12 cellular contexts compared by ENCODE assay signal in genomic region chr3:127262533-127262932, GRCh38. TPM values are rescaled to one million over a fixed set of nuclear protein-coding genes. Genes with fewer than 3 reads are reported as not detected.
"Had no signal": no experiment of that assay in that cellular context is flagged by ENCODE, and none has a peak within 500 bp of the region (broad histone marks: within the 10 kb centered on the region; RNA-seq: fewer than 3 reads in every experiment).

No MANE protein-coding gene starts in this region.

- H3K36me3 ChIP-seq: HAP-1 had no signal

- H3K27me3 Mint-ChIP-seq: IgD-negative memory B cell had no signal

- DNase-seq: GM23248, GOT3, H7, HFFc6, KBM-7 had no signal

- H3K9me3 Mint-ChIP-seq: HFFc6, IgD-negative memory B cell had no signal

- H2AFZ ChIP-seq: GM23248 had no signal

- H3K4me1 ChIP-seq: HAP-1 had no signal

- H3K27ac ChIP-seq: GM23248, HL-60 had no signal

- H3K27ac Mint-ChIP-seq: HFFc6, IgD-negative memory B cell had no signal

- H3K9ac ChIP-seq: GM23248 had no signal

- H3K9me3 ChIP-seq: HAP-1 had no signal

- H3K4me3 ChIP-seq: GM23248, HAP-1 had no signal

- ATAC-seq: HCT116, HepG2 had no signal

- H3K4me3 Mint-ChIP-seq: HFFc6, IgD-negative memory B cell had no signal

RNA-seq across cellular contexts. Expression of gene PRR20G, which starts 25.3 kb away (rescaled TPM):
- total RNA-seq: GM23248, H4, H7, HepG2, HFFc6, HT1080 had no signal
- polyA plus RNA-seq: GM23248, HepG2, IgD-negative memory B cell had no signal
